Comparison of ENCODE assay signal across 12 cellular contexts in genomic region chr9:98706651-98707103, GRCh38. TPM values are rescaled to one million over a fixed set of nuclear protein-coding genes. Genes with fewer than 3 reads are reported as not detected.
A peak's percentile ranks its signal among the peaks of the same experiment; 100 is the strongest.
DNase-seq lines count a peak whose midpoint lies in the region; ATAC-seq and TF ChIP-seq lines count a peak whose summit lies in the region.
"Had no signal": no experiment of that assay in that cellular context is flagged by ENCODE, and none has a peak within 500 bp of the region (broad histone marks: within the 10 kb centered on the region; RNA-seq: fewer than 3 reads in every experiment).

No MANE protein-coding gene starts in this region.

- no peaks in the 10 kb centered on the region for H3K36me3 Mint-ChIP-seq in chondrocyte (ENCODE audit: low read depth)

- no peak for ATAC-seq in HG03175 (IDR thresholded peaks at IDR 0.05; ENCODE audit: unreplicated experiment)

- H3K4me3 ChIP-seq in ACC112 (ENCODE audit: low read depth, low read length) (peak overlapping the region; percentile 64), iPS-18a (ENCODE audit: low read length) (peak overlapping the region; percentile 54)
- H3K4me3 ChIP-seq: skin epidermis had no signal

- H3K4me1 ChIP-seq in ACC112 (ENCODE audit: control insufficient read depth, insufficient read depth, low read length, unreplicated experiment) (peaks cover 5% of the 10 kb centered on the region), iPS-18a (ENCODE audit: control insufficient read depth, low read depth, low read length) (no peaks in the 10 kb centered on the region)

- no peaks in the 10 kb centered on the region for H3K79me2 ChIP-seq in ACC112 (ENCODE audit: control insufficient read depth, insufficient read depth, low read length, unreplicated experiment)

- no peaks in the 10 kb centered on the region for H3K9me3 ChIP-seq in iPS-18a (ENCODE audit: control insufficient read depth, low read depth, low read length)

- peaks cover 72% of the 10 kb centered on the region for H3K27me3 Mint-ChIP-seq in chondrocyte (ENCODE audit: low read depth)

- DNase-seq in DMS 273 treated with DMSO at 0.1 percent for 48 hours (lab: John Stamatoyannopoulos, UW) (peak; percentile 50), SK-N-DZ (ENCODE audit: low spot score) (peak; percentile 18), UCSD-AML1 (lab: John Stamatoyannopoulos, UW; ENCODE audit: unreplicated experiment) (no peak), chondrocyte (ENCODE audit: low spot score) (no peak)
- DNase-seq in effector CD8-positive, alpha-beta T cell (lab: John Stamatoyannopoulos, UW): no peak
- DNase-seq: activated CD4-positive, CD25-positive, alpha-beta regulatory T cell; activated naive CD4-positive, alpha-beta T cell treated with anti-CD3 and anti-CD28 coated beads, Interleukin-2, amount 50 U/mL, for 16 hours had no signal

- peaks cover 10% of the 10 kb centered on the region for H3K4me1 Mint-ChIP-seq in chondrocyte (ENCODE audit: low read depth)

- no peaks in the 10 kb centered on the region for H3K9me3 Mint-ChIP-seq in chondrocyte (ENCODE audit: low read depth)

- H3K36me3 ChIP-seq in ACC112 (ENCODE audit: insufficient read depth, low read length) (no peaks in the 10 kb centered on the region), iPS-18a (ENCODE audit: control insufficient read depth, low read depth, low read length) (no peaks in the 10 kb centered on the region)

- H3K27me3 ChIP-seq in ACC112 (ENCODE audit: insufficient read depth, low read length) (peaks cover 55% of the 10 kb centered on the region), iPS-18a (ENCODE audit: control insufficient read depth, insufficient read depth, low read length) (peaks cover 68% of the 10 kb centered on the region)

- H3K27ac ChIP-seq in ACC112 (ENCODE audit: low read depth, low read length) (no peak overlapping the region), iPS-18a (ENCODE audit: low read length) (no peak overlapping the region)
- H3K27ac ChIP-seq: epithelial cell of prostate, skin epidermis had no signal

- no peak overlapping the region for H3K27ac Mint-ChIP-seq in chondrocyte (ENCODE audit: unreplicated experiment)

- H3K4me3 Mint-ChIP-seq in chondrocyte (ENCODE audit: unreplicated experiment): no peak overlapping the region

- H3K9ac ChIP-seq in iPS-18a (ENCODE audit: low read length): no peak overlapping the region

- no peak for TF ChIP-seq CTCF in chondrocyte (IDR thresholded peaks at IDR 0.05)

- H2AFZ ChIP-seq in ACC112 (ENCODE audit: low read length, unreplicated experiment): no peak overlapping the region

RNA-seq across cellular contexts. Expression of gene GABBR2, which starts 2.1 kb away (rescaled TPM):
- polyA plus RNA-seq in SK-N-DZ (2014; cell fraction: cytosol; rRNA removed): 0.05 and 0.12 TPM in 2 replicates
- 0.20 and 1.2 TPM in 2 replicates for polyA plus RNA-seq in SK-N-DZ (2014; cell fraction: nucleus; rRNA removed)
- total RNA-seq in chondrocyte: 0.12 TPM in 1 of 3 replicates, not detected in the others

Comparison
In these comparisons a context has a peak if more than half of its experiments do, and no peak if none do; other contexts are left out.
1. DNase-seq: peak in DMS 273 treated with DMSO at 0.1 percent for 48 hours (single experiment) and SK-N-DZ (single experiment); none in UCSD-AML1 (single experiment), effector CD8-positive, alpha-beta T cell (single experiment) and chondrocyte (single experiment).